In the genomic region with DNA sequence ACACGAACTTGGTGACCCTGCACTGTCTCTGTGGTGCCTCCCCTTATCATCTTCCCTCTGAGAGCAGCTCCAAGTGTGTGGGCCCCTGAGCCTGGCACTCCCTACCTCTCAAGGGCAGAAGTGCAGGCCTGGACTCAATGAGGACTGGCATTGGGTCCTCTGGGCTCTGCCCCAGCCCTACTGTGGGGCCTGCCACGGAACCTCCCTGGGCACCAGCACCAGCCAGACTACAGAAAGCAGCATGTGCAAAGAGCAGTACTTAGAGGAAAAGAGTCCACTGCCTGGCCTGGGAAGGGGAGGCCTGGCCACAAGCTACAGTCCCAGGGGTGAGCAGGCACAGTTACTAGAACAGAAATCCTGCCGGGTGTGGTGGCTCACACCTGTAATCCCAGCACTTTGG, we compare ENCODE assay signal across 33 cellular contexts.
"Had no signal": no experiment of that assay in that cellular context is flagged by ENCODE, and none has a peak within 500 bp of the region (broad histone marks: within the 10 kb centered on the region; RNA-seq: fewer than 3 reads in every experiment).

No MANE protein-coding gene starts in this region.

- H3K27ac Mint-ChIP-seq: activated B cell treated with CpG ODN at 0.5 μM for 24 hours; activated CD4-positive, alpha-beta memory T cell treated with anti-CD3 and anti-CD28 coated beads for 36 hours; activated CD4-positive, alpha-beta T cell treated with anti-CD3 and anti-CD28 coated beads for 36 hours; activated CD4-positive, alpha-beta T cell treated with anti-CD3 and anti-CD28 coated beads, Interleukin-2, amount 10 ng/mL, durations not matched to agents 24 days and 14 days; activated CD8-positive, alpha-beta memory T cell treated with anti-CD3 and anti-CD28 coated beads, Interleukin-2, amount 10 ng/mL, durations not matched to agents 7 days and 5 days; activated CD8-positive, alpha-beta T cell treated with anti-CD3 and anti-CD28 coated beads, Interleukin-2, amount 10 ng/mL, durations not matched to agents 7 days and 5 days; activated naive CD4-positive, alpha-beta T cell treated with anti-CD3 and anti-CD28 coated beads for 36 hours; activated naive CD4-positive, alpha-beta T cell treated with anti-CD3 and anti-CD28 coated beads, Interleukin-2, amount 50 U/mL, for 24 hours; activated naive CD8-positive, alpha-beta T cell treated with anti-CD3 and anti-CD28 coated beads for 36 hours; activated naive CD8-positive, alpha-beta T cell treated with anti-CD3 and anti-CD28 coated beads, Interleukin-2, amount 50 U/mL, for 24 hours; activated T-helper 1 cell treated with anti-CD3 and anti-CD28 coated beads, Interleukin-12 subunit alpha, Interleukin-12 subunit beta, Interleukin-2, Interleukin-4 antibody, amounts not matched to agents 30 ng/mL and 10 ng/mL and 1 ng/mL, durations not matched to agents 14 hours and 24 hours and 36 hours; activated T-helper 2 cell treated with anti-CD3 and anti-CD28 coated beads, Interferon-gamma antibody, Interleukin-2, Interleukin-4, amounts not matched to agents 10 μg/mL and 5 μg/mL and 100 μg/mL, durations not matched to agents 14 hours and 24 hours and 36 hours; T-helper 17 cell; T-helper 2 cell treated with Interferon-gamma antibody and Interleukin-4, amounts not matched to agents 5 μg/mL and 100 μg/mL, for 36 hours had no signal

- H3K27ac ChIP-seq: adrenal gland, body of pancreas, colonic mucosa, epithelial cell of prostate, esophagus squamous epithelium, gastroesophageal sphincter, WERI-Rb-1 had no signal

- H3K9me3 Mint-ChIP-seq: activated B cell treated with CpG ODN at 0.5 μM for 24 hours; activated CD4-positive, alpha-beta memory T cell treated with anti-CD3 and anti-CD28 coated beads for 36 hours; activated CD4-positive, alpha-beta T cell treated with anti-CD3 and anti-CD28 coated beads, Interleukin-2, amount 10 ng/mL, durations not matched to agents 24 days and 14 days; activated naive CD4-positive, alpha-beta T cell treated with anti-CD3 and anti-CD28 coated beads for 36 hours; activated naive CD4-positive, alpha-beta T cell treated with anti-CD3 and anti-CD28 coated beads, Interleukin-2, amount 50 U/mL, for 24 hours; activated naive CD8-positive, alpha-beta T cell treated with anti-CD3 and anti-CD28 coated beads for 36 hours; activated naive CD8-positive, alpha-beta T cell treated with anti-CD3 and anti-CD28 coated beads, Interleukin-2, amount 50 U/mL, for 24 hours; activated T-helper 1 cell treated with anti-CD3 and anti-CD28 coated beads, Interleukin-12 subunit alpha, Interleukin-12 subunit beta, Interleukin-2, Interleukin-4 antibody, amounts not matched to agents 30 ng/mL and 10 ng/mL and 1 ng/mL, durations not matched to agents 14 hours and 24 hours and 36 hours; activated T-helper 2 cell treated with anti-CD3 and anti-CD28 coated beads, Interferon-gamma antibody, Interleukin-2, Interleukin-4, amounts not matched to agents 10 μg/mL and 5 μg/mL and 100 μg/mL, durations not matched to agents 14 hours and 24 hours and 36 hours; T-helper 2 cell treated with Interferon-gamma antibody and Interleukin-4, amounts not matched to agents 5 μg/mL and 100 μg/mL, for 36 hours had no signal

- H3K4me1 ChIP-seq: adrenal gland, body of pancreas, colonic mucosa, esophagus squamous epithelium, gastroesophageal sphincter had no signal

- H3K4me3 ChIP-seq: adrenal gland, body of pancreas, colonic mucosa, esophagus squamous epithelium, gastroesophageal sphincter had no signal

- H3K36me3 Mint-ChIP-seq: activated CD4-positive, alpha-beta memory T cell treated with anti-CD3 and anti-CD28 coated beads for 36 hours; activated CD8-positive, alpha-beta memory T cell treated with anti-CD3 and anti-CD28 coated beads, Interleukin-2, amount 10 ng/mL, durations not matched to agents 7 days and 5 days; activated naive CD4-positive, alpha-beta T cell treated with anti-CD3 and anti-CD28 coated beads, Interleukin-2, amount 50 U/mL, for 24 hours; activated naive CD8-positive, alpha-beta T cell treated with anti-CD3 and anti-CD28 coated beads for 36 hours had no signal

- H3K4me3 Mint-ChIP-seq: activated B cell treated with CpG ODN at 0.5 μM for 24 hours; activated CD4-positive, alpha-beta memory T cell treated with anti-CD3 and anti-CD28 coated beads for 36 hours; activated CD4-positive, alpha-beta T cell treated with anti-CD3 and anti-CD28 coated beads for 36 hours; activated CD4-positive, alpha-beta T cell treated with anti-CD3 and anti-CD28 coated beads, Interleukin-2, amount 10 ng/mL, durations not matched to agents 24 days and 14 days; activated CD8-positive, alpha-beta memory T cell treated with anti-CD3 and anti-CD28 coated beads, Interleukin-2, amount 10 ng/mL, durations not matched to agents 7 days and 5 days; activated CD8-positive, alpha-beta T cell treated with anti-CD3 and anti-CD28 coated beads, Interleukin-2, amount 10 ng/mL, durations not matched to agents 7 days and 5 days; activated naive CD4-positive, alpha-beta T cell treated with anti-CD3 and anti-CD28 coated beads for 36 hours; activated naive CD4-positive, alpha-beta T cell treated with anti-CD3 and anti-CD28 coated beads, Interleukin-2, amount 50 U/mL, for 24 hours; activated naive CD8-positive, alpha-beta T cell treated with anti-CD3 and anti-CD28 coated beads for 36 hours; activated naive CD8-positive, alpha-beta T cell treated with anti-CD3 and anti-CD28 coated beads, Interleukin-2, amount 50 U/mL, for 24 hours; activated T-helper 1 cell treated with anti-CD3 and anti-CD28 coated beads, Interleukin-12 subunit alpha, Interleukin-12 subunit beta, Interleukin-2, Interleukin-4 antibody, amounts not matched to agents 30 ng/mL and 10 ng/mL and 1 ng/mL, durations not matched to agents 14 hours and 24 hours and 36 hours; T-helper 17 cell; T-helper 2 cell treated with Interferon-gamma antibody and Interleukin-4, amounts not matched to agents 5 μg/mL and 100 μg/mL, for 36 hours had no signal

- ATAC-seq: activated CD4-positive, alpha-beta T cell treated with anti-CD3 and anti-CD28 coated beads for 36 hours; activated CD4-positive, CD25-positive, alpha-beta regulatory T cell treated with anti-CD3 and anti-CD28 coated beads, Interleukin-2, amount 50 U/mL, for 24 hours; activated CD8-positive, alpha-beta memory T cell treated with anti-CD3 and anti-CD28 coated beads, Interleukin-2, amount 10 ng/mL, durations not matched to agents 7 days and 5 days; activated CD8-positive, alpha-beta T cell treated with anti-CD3 and anti-CD28 coated beads, Interleukin-2, amount 10 ng/mL, durations not matched to agents 7 days and 5 days; activated naive CD8-positive, alpha-beta T cell treated with anti-CD3 and anti-CD28 coated beads, Interleukin-2, amount 50 U/mL, for 24 hours; body of pancreas; gastroesophageal sphincter; T-helper 17 cell had no signal

- H3K4me1 Mint-ChIP-seq: activated B cell treated with CpG ODN at 0.5 μM for 24 hours; activated CD4-positive, alpha-beta T cell treated with anti-CD3 and anti-CD28 coated beads for 36 hours; activated CD4-positive, alpha-beta T cell treated with anti-CD3 and anti-CD28 coated beads, Interleukin-2, amount 10 ng/mL, durations not matched to agents 24 days and 14 days; activated CD8-positive, alpha-beta memory T cell treated with anti-CD3 and anti-CD28 coated beads, Interleukin-2, amount 10 ng/mL, durations not matched to agents 7 days and 5 days; activated naive CD4-positive, alpha-beta T cell treated with anti-CD3 and anti-CD28 coated beads, Interleukin-2, amount 50 U/mL, for 24 hours; activated naive CD8-positive, alpha-beta T cell treated with anti-CD3 and anti-CD28 coated beads, Interleukin-2, amount 50 U/mL, for 24 hours had no signal

- H3K9me3 ChIP-seq: adrenal gland, body of pancreas, colonic mucosa, esophagus squamous epithelium had no signal

- H3K27me3 ChIP-seq: adrenal gland, body of pancreas, colonic mucosa, gastroesophageal sphincter had no signal

- DNase-seq: activated B cell treated with CpG ODN at 0.5 μM for 24 hours; activated CD4-positive, alpha-beta memory T cell treated with anti-CD3 and anti-CD28 coated beads for 36 hours; activated CD4-positive, alpha-beta T cell treated with anti-CD3 and anti-CD28 coated beads for 36 hours; activated CD4-positive, alpha-beta T cell treated with anti-CD3 and anti-CD28 coated beads, Interleukin-2, amount 10 ng/mL, durations not matched to agents 24 days and 14 days; activated CD8-positive, alpha-beta memory T cell treated with anti-CD3 and anti-CD28 coated beads, Interleukin-2, amount 10 ng/mL, durations not matched to agents 7 days and 5 days; activated CD8-positive, alpha-beta memory T cell treated with anti-CD3 and anti-CD28 coated beads, Interleukin-2, amount 50 U/mL, for 4 hours; activated CD8-positive, alpha-beta T cell treated with anti-CD3 and anti-CD28 coated beads, Interleukin-2, amount 10 ng/mL, durations not matched to agents 7 days and 5 days; activated effector memory CD4-positive, alpha-beta T cell treated with anti-CD3 and anti-CD28 coated beads, Interleukin-2, amount 50 U/mL, for 16 hours; activated naive CD4-positive, alpha-beta T cell treated with anti-CD3 and anti-CD28 coated beads for 36 hours; activated naive CD8-positive, alpha-beta T cell treated with anti-CD3 and anti-CD28 coated beads for 36 hours; activated naive CD8-positive, alpha-beta T cell treated with anti-CD3 and anti-CD28 coated beads, Interleukin-2, amount 50 U/mL, for 24 hours; activated T-cell treated with anti-CD3 and anti-CD28 coated beads, Interleukin-2, amount 50 U/mL, for 1 hour; activated T-cell treated with anti-CD3 and anti-CD28 coated beads, Interleukin-2, amount 50 U/mL, for 48 hours; adrenal gland; amygdala; body of pancreas; caudate nucleus; colonic mucosa; effector CD8-positive, alpha-beta T cell; esophagus squamous epithelium; foreskin melanocyte; SW 1271; T-helper 1 cell; T-helper 17 cell; T1000; WERI-Rb-1 had no signal
